32 cellular contexts compared by ENCODE assay signal in genomic region chr15:99558571-99558970, GRCh38.
"Had no signal": no experiment of that assay in that cellular context is flagged by ENCODE, and none has a peak within 500 bp of the region (broad histone marks: within the 10 kb centered on the region; RNA-seq: fewer than 3 reads in every experiment).

No MANE protein-coding gene starts in this region.

- DNase-seq: activated B cell treated with CpG ODN at 0.5 μM for 24 hours; activated CD4-positive, alpha-beta T cell treated with anti-CD3 and anti-CD28 coated beads for 48 hours; activated CD4-positive, alpha-beta T cell treated with anti-CD3 and anti-CD28 coated beads, Interleukin-2, amount 50 U/mL, for 1 hour; activated CD4-positive, alpha-beta T cell treated with anti-CD3 and anti-CD28 coated beads, Interleukin-2, amount 50 U/mL, for 48 hours; activated CD8-positive, alpha-beta memory T cell treated with anti-CD3 and anti-CD28 coated beads for 24 hours; activated CD8-positive, alpha-beta T cell treated with anti-CD3 and anti-CD28 coated beads for 36 hours; activated gamma-delta T cell; activated naive CD4-positive, alpha-beta T cell; activated naive CD4-positive, alpha-beta T cell treated with anti-CD3 and anti-CD28 coated beads, Interleukin-2, amount 10 ng/mL, durations not matched to agents 7 days and 5 days; activated naive CD8-positive, alpha-beta T cell treated with anti-CD3 and anti-CD28 coated beads, Interleukin-2, amount 10 ng/mL, durations not matched to agents 7 days and 5 days; activated T-cell treated with anti-CD3 and anti-CD28 coated beads, Interleukin-2, amount 50 U/mL, for 1 hour; activated T-cell treated with anti-CD3 and anti-CD28 coated beads, Interleukin-2, amount 50 U/mL, for 72 hours; amniotic stem cell; anterior cingulate cortex; brain microvascular endothelial cell; dorsolateral prefrontal cortex; effector memory CD4-positive, alpha-beta T cell; endodermal cell; gastrocnemius medialis; glutamatergic neuron; SW 1271; T-cell; T1000; WERI-Rb-1 had no signal

- H3K27me3 Mint-ChIP-seq: activated B cell treated with CpG ODN at 0.5 μM for 24 hours; activated CD8-positive, alpha-beta T cell treated with anti-CD3 and anti-CD28 coated beads for 36 hours had no signal

- H3K9me3 Mint-ChIP-seq: activated B cell treated with CpG ODN at 0.5 μM for 24 hours; activated CD8-positive, alpha-beta T cell treated with anti-CD3 and anti-CD28 coated beads for 36 hours; activated naive CD4-positive, alpha-beta T cell treated with anti-CD3 and anti-CD28 coated beads, Interleukin-2, amount 10 ng/mL, durations not matched to agents 7 days and 5 days; activated naive CD4-positive, alpha-beta T cell treated with anti-CD3 and anti-CD28 coated beads, Interleukin-2, amount 50 U/mL, for 72 hours; activated naive CD8-positive, alpha-beta T cell treated with anti-CD3 and anti-CD28 coated beads, Interleukin-2, amount 10 ng/mL, durations not matched to agents 7 days and 5 days; activated T-cell treated with anti-CD3 and anti-CD28 coated beads, Interleukin-2, amount 50 U/mL, for 72 hours; central memory CD8-positive, alpha-beta T cell; dendritic cell treated with granulocyte-macrophage colony-stimulating factor and Interleukin-4, amounts not matched to agents 40 ng/mL and 50 ng/mL, for 4 days; endodermal cell; T-cell; T-helper 1 cell treated with Interleukin-12 subunit alpha and Interleukin-12 subunit beta and Interleukin-4 antibody, amounts not matched to agents 30 μg/mL and 1 μg/mL, for 36 hours; T-helper 2 cell treated with Interferon-gamma antibody and Interleukin-4, amounts not matched to agents 5 μg/mL and 100 μg/mL, for 36 hours had no signal

- H3K36me3 ChIP-seq: brain microvascular endothelial cell, gastrocnemius medialis, WERI-Rb-1 had no signal

- H3K27me3 ChIP-seq: brain microvascular endothelial cell, dorsolateral prefrontal cortex, gastrocnemius medialis had no signal

- H3K36me3 Mint-ChIP-seq: activated naive CD4-positive, alpha-beta T cell treated with anti-CD3 and anti-CD28 coated beads, Interleukin-2, amount 10 ng/mL, durations not matched to agents 7 days and 5 days; activated naive CD4-positive, alpha-beta T cell treated with anti-CD3 and anti-CD28 coated beads, Interleukin-2, amount 50 U/mL, for 72 hours; activated naive CD8-positive, alpha-beta T cell treated with anti-CD3 and anti-CD28 coated beads, Interleukin-2, amount 10 ng/mL, durations not matched to agents 7 days and 5 days; T-cell had no signal

- H3K27ac ChIP-seq: brain microvascular endothelial cell, coronary artery, dorsolateral prefrontal cortex, WERI-Rb-1 had no signal

- H3K9me3 ChIP-seq: gastrocnemius medialis had no signal

- H3K4me1 ChIP-seq: gastrocnemius medialis had no signal

- H3K4me3 ChIP-seq: coronary artery, dorsolateral prefrontal cortex, gastrocnemius medialis had no signal

- H3K4me3 Mint-ChIP-seq: activated B cell treated with CpG ODN at 0.5 μM for 24 hours; activated CD8-positive, alpha-beta T cell treated with anti-CD3 and anti-CD28 coated beads for 36 hours; activated naive CD4-positive, alpha-beta T cell treated with anti-CD3 and anti-CD28 coated beads, Interleukin-2, amount 10 ng/mL, durations not matched to agents 7 days and 5 days; activated naive CD8-positive, alpha-beta T cell treated with anti-CD3 and anti-CD28 coated beads, Interleukin-2, amount 10 ng/mL, durations not matched to agents 7 days and 5 days; activated T-cell treated with anti-CD3 and anti-CD28 coated beads, Interleukin-2, amount 50 U/mL, for 72 hours; central memory CD8-positive, alpha-beta T cell; dendritic cell treated with granulocyte-macrophage colony-stimulating factor and Interleukin-4, amounts not matched to agents 40 ng/mL and 50 ng/mL, for 4 days; endodermal cell; T-cell; T-helper 1 cell treated with Interleukin-12 subunit alpha and Interleukin-12 subunit beta and Interleukin-4 antibody, amounts not matched to agents 30 μg/mL and 1 μg/mL, for 36 hours; T-helper 2 cell treated with Interferon-gamma antibody and Interleukin-4, amounts not matched to agents 5 μg/mL and 100 μg/mL, for 36 hours had no signal

- H3K4me1 Mint-ChIP-seq: central memory CD8-positive, alpha-beta T cell; endodermal cell had no signal

- ATAC-seq: activated CD4-positive, CD25-positive, alpha-beta regulatory T cell treated with anti-CD3 and anti-CD28 coated beads, Interleukin-2, amount 50 U/mL, for 24 hours; activated CD8-positive, alpha-beta T cell treated with anti-CD3 and anti-CD28 coated beads for 36 hours; activated naive CD4-positive, alpha-beta T cell treated with anti-CD3 and anti-CD28 coated beads, Interleukin-2, amount 50 U/mL, for 72 hours; activated T-cell treated with anti-CD3 and anti-CD28 coated beads, Interleukin-2, amount 50 U/mL, for 72 hours; esophagus mucosa; T-cell had no signal
